27 cellular contexts compared by ENCODE assay signal in the genomic region with DNA sequence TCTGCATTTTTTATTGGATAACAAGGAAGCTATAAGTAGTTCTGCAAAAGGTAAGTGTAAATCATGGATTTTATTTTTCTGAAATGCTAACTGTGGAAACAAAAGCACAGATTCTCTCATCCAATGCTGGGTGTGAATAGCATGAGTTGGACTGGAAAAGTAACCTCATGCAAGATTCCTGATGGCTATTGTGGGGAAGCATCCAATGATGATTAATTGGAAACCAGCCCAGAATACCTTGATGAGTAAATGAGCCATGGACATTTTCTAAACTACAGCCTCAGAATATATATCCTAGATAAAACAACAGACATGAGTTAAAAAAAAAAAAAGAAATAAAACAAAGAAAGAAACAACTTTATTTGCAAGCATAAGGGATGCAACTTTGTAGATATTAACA.
"Had no signal": no experiment of that assay in that cellular context is flagged by ENCODE, and none has a peak within 500 bp of the region (broad histone marks: within the 10 kb centered on the region; RNA-seq: fewer than 3 reads in every experiment).

No MANE protein-coding gene starts in this region.

- H3K27me3 ChIP-seq: neural progenitor cell, ovary, right lobe of liver, sigmoid colon, suprapubic skin, testis, tibial artery, transverse colon, vagina had no signal

- H3K27ac ChIP-seq: neural progenitor cell, ovary, parathyroid adenoma, psoas muscle, right lobe of liver, sigmoid colon, suprapubic skin, testis, tibial artery, transverse colon, vagina had no signal

- H3K4me1 ChIP-seq: neural progenitor cell, parathyroid adenoma, psoas muscle, right lobe of liver, sigmoid colon, suprapubic skin, testis, tibial artery, transverse colon, vagina had no signal

- H3K9me3 ChIP-seq: ovary, psoas muscle, right lobe of liver, sigmoid colon, suprapubic skin, testis, tibial artery, transverse colon, vagina had no signal

- H3K36me3 ChIP-seq: neural progenitor cell, ovary, right lobe of liver, sigmoid colon, suprapubic skin, tibial artery, transverse colon, vagina had no signal

- DNase-seq: natural killer cell; occipital lobe; ovary; posterior cingulate gyrus; psoas muscle; right cardiac atrium; right lobe of liver; sigmoid colon; small intestine; stimulated activated CD4-positive, alpha-beta T cell treated with anti-CD3 and anti-CD28 coated beads, Interleukin-12 subunit alpha, Interleukin-12 subunit beta, amount 100 ng/mL, for 4 hours; stimulated activated CD4-positive, alpha-beta T cell treated with anti-CD3 and anti-CD28 coated beads, Interleukin-1b, Interleukin-23, amount 100 ng/mL, for 48 hours; stimulated activated CD4-positive, alpha-beta T cell treated with anti-CD3 and anti-CD28 coated beads, Interleukin-4, amount 100 ng/mL, for 1 hour; stimulated activated CD4-positive, alpha-beta T cell treated with anti-CD3 and anti-CD28 coated beads, Interleukin-4, amount 100 ng/mL, for 4 hours; stimulated activated CD8-positive, alpha-beta memory T cell treated with anti-CD3 and anti-CD28 coated beads, Interleukin-4, amount 100 ng/mL, for 48 hours; stimulated activated naive CD4-positive, alpha-beta T cell; stimulated activated naive CD8-positive, alpha-beta T cell treated with anti-CD3 and anti-CD28 coated beads, Interleukin-15, amount 100 ng/mL, for 72 hours; stimulated activated naive CD8-positive, alpha-beta T cell treated with anti-CD3 and anti-CD28 coated beads, Interleukin-15, Interleukin-2, amounts not matched to agents 100 U/mL and 50 U/mL, for 24 hours; substantia nigra; testis; tibial artery; transverse colon had no signal

- H3K4me3 ChIP-seq: neural progenitor cell, ovary, psoas muscle, right lobe of liver, sigmoid colon, suprapubic skin, testis, tibial artery, transverse colon, vagina had no signal

- FAIRE-seq: small intestine, urothelium cell line had no signal

- ATAC-seq: natural killer cell; psoas muscle; right cardiac atrium; right lobe of liver; stimulated activated memory B cell treated with anti-CD40 and anti-IgM and Interleukin-4, amounts not matched to agents 10 μg/mL and 1 μg/mL and 100 μg/mL, for 72 hours; stimulated activated naive CD8-positive, alpha-beta T cell treated with anti-CD3 and anti-CD28 coated beads, Interleukin-15, amount 100 ng/mL, for 72 hours; stimulated activated naive CD8-positive, alpha-beta T cell treated with anti-CD3 and anti-CD28 coated beads, Interleukin-15, Interleukin-2, amounts not matched to agents 100 U/mL and 50 U/mL, for 24 hours had no signal
